In the genomic region with DNA sequence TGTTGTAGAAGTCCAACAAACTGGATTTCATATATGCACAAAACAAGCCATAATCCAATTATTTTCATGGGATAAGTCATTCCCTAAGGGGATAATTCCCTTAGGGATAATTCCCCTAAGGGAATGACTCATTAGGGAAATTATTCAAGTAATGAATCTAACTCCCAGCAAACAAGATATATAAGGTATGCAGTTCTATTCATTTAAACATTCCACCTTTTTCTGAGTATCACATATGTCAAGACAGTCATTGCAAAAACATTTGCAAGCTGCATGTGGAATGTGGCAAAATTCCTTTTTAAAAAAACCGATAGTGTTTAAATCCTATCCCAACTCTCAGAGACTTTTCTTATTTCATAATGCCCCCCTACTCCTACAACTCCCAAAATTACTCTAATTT, we compare ENCODE assay signal across 14 cellular contexts.
DNase-seq lines count a peak whose midpoint lies in the region; ATAC-seq and TF ChIP-seq lines count a peak whose summit lies in the region.
"Had no signal": no experiment of that assay in that cellular context is flagged by ENCODE, and none has a peak within 500 bp of the region (broad histone marks: within the 10 kb centered on the region; RNA-seq: fewer than 3 reads in every experiment).

No MANE protein-coding gene starts in this region.

- H3K36me3 Mint-ChIP-seq in immature natural killer cell, result peaks cover 0 to 3% (median 0%) of the 10 kb centered on the region in 3 donors

- peaks cover 8% of the 10 kb centered on the region for H3K4me1 ChIP-seq in foreskin keratinocyte

- no peaks in the 10 kb centered on the region for H3K27me3 ChIP-seq in foreskin keratinocyte
- H3K27me3 ChIP-seq: testis had no signal

- peaks cover 0 to 4% (median 3%) of the 10 kb centered on the region in 3 donors for H3K27me3 Mint-ChIP-seq in immature natural killer cell (ENCODE audit: low read depth in 3 of 3)
- H3K27me3 Mint-ChIP-seq: activated CD4-positive, alpha-beta T cell treated with anti-CD3 and anti-CD28 coated beads, Interleukin-2, amount 10 ng/mL, durations not matched to agents 7 days and 5 days had no signal

- no peak overlapping the region for H3K27ac Mint-ChIP-seq in immature natural killer cell
- H3K27ac Mint-ChIP-seq: activated CD4-positive, alpha-beta T cell treated with anti-CD3 and anti-CD28 coated beads, Interleukin-2, amount 10 ng/mL, durations not matched to agents 7 days and 5 days had no signal

- H3K27ac ChIP-seq in foreskin keratinocyte, result no peak overlapping the region
- H3K27ac ChIP-seq: testis had no signal

- peak; percentile 21 for DNase-seq in 8988T
- peak; percentile 87 for DNase-seq in HCEC 1CT
- peak; percentile 75 for DNase-seq in amniotic epithelial cell (ENCODE audit: low read depth)
- peak; percentile 75 to 88 for DNase-seq in foreskin keratinocyte
- DNase-seq in DMS79 treated with DMSO at 0.1 percent for 48 hours (lab: John Stamatoyannopoulos, UW), result no peak
- no peak for DNase-seq in immature natural killer cell
- DNase-seq in NCI-H774 (lab: John Stamatoyannopoulos, UW), result no peak
- DNase-seq in SKM-1 (lab: John Stamatoyannopoulos, UW; ENCODE audit: unreplicated experiment), result no peak
- DNase-seq: activated CD4-positive, alpha-beta T cell treated with anti-CD3 and anti-CD28 coated beads, Interleukin-2, amount 10 ng/mL, durations not matched to agents 7 days and 5 days; activated gamma-delta T cell treated with Interleukin-2 at 50 U/mL for 16 hours; GDM1; head of caudate nucleus; NCI-H1105 treated with DMSO at 0.1 percent for 48 hours; testis had no signal

- peaks cover 22 to 49% of the 10 kb centered on the region in 2 donors for H3K4me1 Mint-ChIP-seq in immature natural killer cell
- H3K4me1 Mint-ChIP-seq: activated CD4-positive, alpha-beta T cell treated with anti-CD3 and anti-CD28 coated beads, Interleukin-2, amount 10 ng/mL, durations not matched to agents 7 days and 5 days had no signal

- no peak overlapping the region for H3K4me3 Mint-ChIP-seq in immature natural killer cell
- H3K4me3 Mint-ChIP-seq: activated CD4-positive, alpha-beta T cell treated with anti-CD3 and anti-CD28 coated beads, Interleukin-2, amount 10 ng/mL, durations not matched to agents 7 days and 5 days had no signal

- no peak for TF ChIP-seq CTCF in foreskin keratinocyte (conservative IDR thresholded peaks at IDR 0.05)

- ATAC-seq in foreskin keratinocyte, result peak; percentile 84

- H3K9me3 Mint-ChIP-seq in immature natural killer cell, result no peaks in the 10 kb centered on the region
- H3K9me3 Mint-ChIP-seq: activated CD4-positive, alpha-beta T cell treated with anti-CD3 and anti-CD28 coated beads, Interleukin-2, amount 10 ng/mL, durations not matched to agents 7 days and 5 days had no signal

Comparison
In these comparisons a context has a peak if more than half of its experiments do, and no peak if none do; other contexts are left out.
1. DNase-seq: peak in 8988T (single experiment), HCEC 1CT (single experiment), amniotic epithelial cell (single experiment) and foreskin keratinocyte (2 of 2); none in DMS79 treated with DMSO at 0.1 percent for 48 hours (single experiment), immature natural killer cell (0 of 3), NCI-H774 (single experiment) and SKM-1 (single experiment).